Comparison of ENCODE assay signal across 8 cellular contexts in the genomic region with DNA sequence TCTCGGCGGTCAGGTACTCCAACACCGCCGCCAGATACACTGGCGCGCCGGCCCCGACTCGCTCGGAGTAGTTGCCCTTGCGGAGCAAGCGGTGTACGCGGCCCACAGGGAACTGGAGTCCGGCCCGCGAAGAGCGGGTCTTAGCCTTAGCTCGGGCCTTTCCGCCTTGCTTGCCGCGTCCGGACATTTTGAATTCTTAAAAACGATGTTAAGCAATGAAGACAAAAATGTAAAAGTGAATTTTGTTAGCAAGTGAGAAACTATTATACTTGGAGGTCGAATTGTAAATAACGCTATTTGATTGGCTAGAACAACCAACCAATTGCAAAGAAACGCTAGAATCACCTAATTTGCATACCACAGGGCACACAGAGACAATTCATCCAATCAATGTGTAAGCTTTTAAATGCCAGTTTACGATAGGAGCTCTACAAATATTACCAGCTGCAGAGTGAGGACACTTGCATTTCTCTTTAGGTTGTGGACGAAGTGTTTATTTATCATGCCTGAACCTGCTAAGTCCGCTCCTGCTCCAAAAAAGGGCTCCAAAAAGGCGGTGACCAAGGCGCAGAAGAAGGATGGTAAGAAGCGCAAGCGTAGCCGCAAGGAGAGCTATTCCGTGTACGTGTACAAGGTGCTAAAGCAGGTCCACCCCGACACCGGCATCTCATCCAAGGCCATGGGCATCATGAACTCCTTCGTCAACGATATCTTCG.
DNase-seq lines count a peak whose midpoint lies in the region; ATAC-seq and TF ChIP-seq lines count a peak whose summit lies in the region.

No MANE protein-coding gene starts in this region.

- DNase-seq in A172 (ENCODE audit: low spot score) (peak; percentile 82), NCI-H187 treated with DMSO at 0.1 percent for 48 hours (lab: John Stamatoyannopoulos, UW) (peak; percentile 88), T-helper 2 cell (peak in 4 of 5 experiments; percentile 31 to 95 (median 72)), brain pericyte (ENCODE audit: low read depth, low spot score) (peak; percentile 90), iPS DF 6.9 (ENCODE audit: low read depth, low spot score) (no peak), retinal pigment epithelial cell (ENCODE audit: low read depth) (peak; percentile 92)

- peak; percentile 38 for ATAC-seq in GM18508 (IDR thresholded peaks at IDR 0.05; ENCODE audit: insufficient read depth, unreplicated experiment)
- peak; percentile 48 for ATAC-seq in HG02970 (IDR thresholded peaks at IDR 0.05; ENCODE audit: low FRiP score, unreplicated experiment)

- peak overlapping the region; percentile 77 for H3K27ac ChIP-seq in iPS DF 6.9 (ENCODE audit: low read length)

- peak overlapping the region; percentile 98 for H3K4me3 ChIP-seq in iPS DF 6.9 (ENCODE audit: low read length)
- peak overlapping the region; percentile 95 for H3K4me3 ChIP-seq in retinal pigment epithelial cell (ENCODE audit: low read length)

- H3K4me1 ChIP-seq in iPS DF 6.9 (ENCODE audit: control insufficient read depth, insufficient read depth, low read length), result no peaks in the 10 kb centered on the region; the same call in 1 of the 2 replicates

- H3K9me3 ChIP-seq in iPS DF 6.9 (ENCODE audit: control insufficient read depth, insufficient read depth, low read length), result no peaks in the 10 kb centered on the region

- no peaks in the 10 kb centered on the region for H3K27me3 ChIP-seq in iPS DF 6.9 (ENCODE audit: control insufficient read depth, insufficient read depth, low read length)

- no peaks in the 10 kb centered on the region for H3K36me3 ChIP-seq in iPS DF 6.9 (ENCODE audit: control insufficient read depth, insufficient read depth, low read length)

- TF ChIP-seq CTCF in retinal pigment epithelial cell (conservative IDR thresholded peaks at IDR 0.05; ENCODE audit: low read depth, low read length), result no peak

- no CpG with 5 or more reads among the region's 42 CpGs for WGBS in iPS DF 6.9 (ENCODE audit: insufficient coverage, insufficient read length)
